22 cellular contexts compared by ENCODE assay signal in the genomic region with DNA sequence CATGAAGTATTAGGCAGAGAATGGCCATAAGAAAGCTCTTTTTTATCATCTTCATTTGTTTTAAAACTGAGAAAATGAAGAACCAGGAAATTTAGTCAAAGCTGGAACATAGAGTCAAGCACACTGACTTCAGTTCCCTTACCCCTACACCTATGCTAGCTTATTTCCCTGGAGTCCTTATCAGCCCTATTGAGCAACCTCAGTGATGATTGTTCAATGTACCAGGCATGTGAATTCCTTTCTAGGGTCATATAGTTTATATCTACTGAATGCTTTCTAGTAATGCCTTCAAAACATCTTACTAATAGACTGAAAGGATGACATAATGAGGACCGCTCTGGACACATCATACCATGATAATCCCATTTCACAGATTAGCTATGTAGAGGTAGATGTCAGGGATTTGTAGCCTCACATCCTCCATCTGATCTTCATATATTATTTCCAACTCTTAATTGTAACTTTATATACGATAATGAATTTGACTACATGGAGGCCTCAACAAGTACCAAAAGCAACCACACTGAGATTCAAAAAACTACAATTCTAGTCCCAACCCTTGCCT.
"Had no signal": no experiment of that assay in that cellular context is flagged by ENCODE, and none has a peak within 500 bp of the region (broad histone marks: within the 10 kb centered on the region; RNA-seq: fewer than 3 reads in every experiment).

No MANE protein-coding gene starts in this region.

- DNase-seq: effector memory CD4-positive, alpha-beta T cell; esophagus squamous epithelium; foreskin keratinocyte; head of caudate nucleus; hippocampal formation; kidney glomerular epithelial cell; mesendoderm; naive B cell; occipital lobe; retina; stimulated activated naive CD4-positive, alpha-beta T cell; thyroid gland; upper lobe of left lung; uterus had no signal

- H3K4me1 ChIP-seq: foreskin keratinocyte, parathyroid adenoma, prostate gland, upper lobe of left lung, uterus had no signal

- H3K79me2 ChIP-seq: parathyroid adenoma had no signal

- FAIRE-seq: endometrium, islet of Langerhans had no signal

- H3K4me3 Mint-ChIP-seq: naive B cell, nephron had no signal

- H3K27me3 Mint-ChIP-seq: naive B cell had no signal

- H3K9ac ChIP-seq: parathyroid adenoma had no signal

- H3K4me1 Mint-ChIP-seq: naive B cell had no signal

- H2AFZ ChIP-seq: parathyroid adenoma had no signal

- H3K4me3 ChIP-seq: esophagus squamous epithelium, prostate gland, suprapubic skin, thyroid gland, upper lobe of left lung, uterus had no signal

- H3K9me3 ChIP-seq: esophagus squamous epithelium, prostate gland, suprapubic skin, thyroid gland, upper lobe of left lung, uterus had no signal

- H3K27me3 ChIP-seq: esophagus squamous epithelium, foreskin keratinocyte, suprapubic skin, thyroid gland, upper lobe of left lung, uterus had no signal

- H3K27ac Mint-ChIP-seq: naive B cell had no signal

- H3K27ac ChIP-seq: epithelial cell of prostate, esophagus squamous epithelium, foreskin keratinocyte, parathyroid adenoma, prostate gland, suprapubic skin, thyroid gland, upper lobe of left lung, uterus had no signal

- ATAC-seq: foreskin keratinocyte, sciatic nerve had no signal

- H3K36me3 ChIP-seq: esophagus squamous epithelium, prostate gland, suprapubic skin, thyroid gland, upper lobe of left lung, uterus had no signal
